Comparison of ENCODE assay signal across 14 cellular contexts in the genomic region with DNA sequence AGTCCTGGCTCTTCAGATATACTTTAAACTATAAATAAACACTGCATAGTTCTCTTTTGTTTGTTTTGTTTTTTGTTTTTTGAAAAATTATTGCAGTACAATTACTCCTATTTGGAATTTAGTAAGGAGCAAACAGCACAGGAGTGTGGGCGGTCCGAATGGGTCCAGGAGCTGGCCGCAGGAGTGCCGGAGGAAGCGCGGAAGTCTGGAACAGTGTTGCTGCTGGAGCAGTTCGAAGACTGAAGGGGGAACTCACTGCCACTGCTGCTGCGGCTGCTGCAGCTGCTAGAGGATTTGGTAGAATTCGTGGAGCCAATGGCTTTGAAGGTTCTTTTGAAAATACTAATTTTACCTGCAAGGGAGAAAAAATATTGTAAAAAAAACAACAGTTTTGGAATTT.
DNase-seq lines count a peak whose midpoint lies in the region; ATAC-seq and TF ChIP-seq lines count a peak whose summit lies in the region.
"Had no signal": no experiment of that assay in that cellular context is flagged by ENCODE, and none has a peak within 500 bp of the region (broad histone marks: within the 10 kb centered on the region; RNA-seq: fewer than 3 reads in every experiment).

No MANE protein-coding gene starts in this region.

- H2BK15ac ChIP-seq in H9 (ENCODE audit: low read depth, low read length) (no peak overlapping the region), mesendoderm (replicated peaks; ENCODE audit: low read depth) (no peak overlapping the region)

- H2BK20ac ChIP-seq in H9 (ENCODE audit: low read depth, low read length, poor library complexity, severe bottlenecking), result no peak overlapping the region

- no CpG with 5 or more reads among the region's 9 CpGs for WGBS in H9 (ENCODE audit: extremely low coverage, insufficient read length, low lambda C conversion rate)
- no CpG with 5 or more reads among the region's 9 CpGs for WGBS in mesendoderm (ENCODE audit: extremely low coverage, insufficient coverage, low lambda C conversion rate)

- H3K23ac ChIP-seq in H9 (ENCODE audit: insufficient read length, low read depth, low read length) (no peak overlapping the region), mesendoderm (ENCODE audit: low read length) (no peak overlapping the region)

- H3K9ac ChIP-seq in H9 (ENCODE audit: extremely low read depth, insufficient read length, low read length), result no peak overlapping the region
- H3K9ac ChIP-seq in mesendoderm (ENCODE audit: low read length), result no peak overlapping the region
- H3K9ac ChIP-seq: BLaER1 treated with 17β-estradiol and CSF1 and Interleukin-3, amounts not matched to agents 10 nM and 100 nM had no signal

- peak overlapping the region; percentile 47 to 75 (median 55); a peak in 2 of 7 replicates for H3K27ac Mint-ChIP-seq in H9
- peak overlapping the region; percentile 66; the same call in 1 of the 2 replicates for H3K27ac Mint-ChIP-seq in WTC11
- no peak overlapping the region for H3K27ac Mint-ChIP-seq in stimulated activated effector memory CD8-positive, alpha-beta T cell treated with anti-CD3 and anti-CD28 coated beads, Interleukin-12 subunit alpha, Interleukin-12 subunit beta, amount 100 ng/mL, for 72 hours
- H3K27ac Mint-ChIP-seq in CD4-positive, alpha-beta memory T cell, result no peak overlapping the region
- H3K27ac Mint-ChIP-seq: B cell; CD8-positive, alpha-beta memory T cell; IgD-negative memory B cell had no signal

- no peaks in the 10 kb centered on the region for H3K9me3 ChIP-seq in H9 (ENCODE audit: control insufficient read depth, low read depth, low read length)
- H3K9me3 ChIP-seq in CD4-positive, alpha-beta memory T cell (ENCODE audit: control insufficient read depth in 1 of 2, low read length in 2 of 2), result no peaks in the 10 kb centered on the region
- H3K9me3 ChIP-seq: BLaER1 treated with 17β-estradiol and CSF1 and Interleukin-3, amounts not matched to agents 10 nM and 100 nM; HAP-1 had no signal

- no peaks in the 10 kb centered on the region for H3K36me3 Mint-ChIP-seq in H9 (ENCODE audit: insufficient read depth in 1 of 3, low read depth in 3 of 3)
- H3K36me3 Mint-ChIP-seq in WTC11, result no peaks in the 10 kb centered on the region
- no peaks in the 10 kb centered on the region for H3K36me3 Mint-ChIP-seq in stimulated activated effector memory CD8-positive, alpha-beta T cell treated with anti-CD3 and anti-CD28 coated beads, Interleukin-12 subunit alpha, Interleukin-12 subunit beta, amount 100 ng/mL, for 72 hours
- H3K36me3 Mint-ChIP-seq in CD4-positive, alpha-beta memory T cell, result no peaks in the 10 kb centered on the region
- H3K36me3 Mint-ChIP-seq: CD8-positive, alpha-beta memory T cell; IgD-negative memory B cell had no signal

- POLR2A ChIA-PET in WTC11 (lab: Charles Lee), result no interaction called here
- POLR2A ChIA-PET in CD4-positive, alpha-beta memory T cell (lab: Charles Lee; ENCODE audit: partially characterized antibody), result no interaction called here

- DNase-seq in H9 (no peak), WTC11 (ENCODE audit: low spot score) (no peak), mesendoderm (no peak)
- no peak for DNase-seq in stimulated activated effector memory CD8-positive, alpha-beta T cell treated with anti-CD3 and anti-CD28 coated beads, Interleukin-12 subunit alpha, Interleukin-12 subunit beta, amount 100 ng/mL, for 72 hours (ENCODE audit: low spot score in 2 of 2)
- no peak for DNase-seq in CD4-positive, alpha-beta memory T cell
- DNase-seq: CD8-positive, alpha-beta memory T cell; COR-L47; GDM1 had no signal

- no peaks in the 10 kb centered on the region for H3K36me3 ChIP-seq in mesendoderm (ENCODE audit: control insufficient read depth, insufficient read depth, low read length)
- no peaks in the 10 kb centered on the region for H3K36me3 ChIP-seq in CD4-positive, alpha-beta memory T cell (ENCODE audit: insufficient read depth, low read length)
- H3K36me3 ChIP-seq: BLaER1 treated with 17β-estradiol and CSF1 and Interleukin-3, amounts not matched to agents 10 nM and 100 nM; HAP-1 had no signal

- TF ChIP-seq CTCF in H9 (conservative IDR thresholded peaks at IDR 0.05), result no peak
- TF ChIP-seq CTCF in WTC11 (IDR thresholded peaks at IDR 0.05), result no peak

- H4K20me1 ChIP-seq in H9 (ENCODE audit: control insufficient read depth, insufficient read depth, insufficient read length), result no peaks in the 10 kb centered on the region
- H4K20me1 ChIP-seq: BLaER1 treated with 17β-estradiol and CSF1 and Interleukin-3, amounts not matched to agents 10 nM and 100 nM had no signal

- H3K4me1 ChIP-seq in H9 (ENCODE audit: insufficient read depth, low read length) (no peaks in the 10 kb centered on the region; the same call in 1 of the 2 replicates), mesendoderm (ENCODE audit: control insufficient read depth, low read depth, low read length) (no peaks in the 10 kb centered on the region)
- H3K4me1 ChIP-seq in CD4-positive, alpha-beta memory T cell (ENCODE audit: insufficient read depth, low read length), result no peaks in the 10 kb centered on the region
- H3K4me1 ChIP-seq: BLaER1 treated with 17β-estradiol and CSF1 and Interleukin-3, amounts not matched to agents 10 nM and 100 nM; HAP-1 had no signal

- H3K27me3 Mint-ChIP-seq in H9 (ENCODE audit: low read depth), result no peaks in the 10 kb centered on the region
- H3K27me3 Mint-ChIP-seq in WTC11 (ENCODE audit: low read depth), result no peaks in the 10 kb centered on the region
- H3K27me3 Mint-ChIP-seq in CD4-positive, alpha-beta memory T cell, result no peaks in the 10 kb centered on the region
- H3K27me3 Mint-ChIP-seq: B cell; CD8-positive, alpha-beta memory T cell; IgD-negative memory B cell had no signal

- H2AFZ ChIP-seq in H9 (ENCODE audit: low read length), result no peak overlapping the region

- H3K9me3 Mint-ChIP-seq in H9 (no peaks in the 10 kb centered on the region), WTC11 (no peaks in the 10 kb centered on the region)
- peaks cover 14% of the 10 kb centered on the region for H3K9me3 Mint-ChIP-seq in stimulated activated effector memory CD8-positive, alpha-beta T cell treated with anti-CD3 and anti-CD28 coated beads, Interleukin-12 subunit alpha, Interleukin-12 subunit beta, amount 100 ng/mL, for 72 hours
- peaks cover 0 to 9% (median 3%) of the 10 kb centered on the region in 8 donors for H3K9me3 Mint-ChIP-seq in CD4-positive, alpha-beta memory T cell

- H3K14ac ChIP-seq in H9 (ENCODE audit: insufficient read depth, low read length), result no peak overlapping the region

- H2BK120ac ChIP-seq in H9 (ENCODE audit: low read depth, low read length, poor library complexity, severe bottlenecking) (no peak overlapping the region), mesendoderm (ENCODE audit: low read depth, low read length) (no peak overlapping the region)

- H3K4ac ChIP-seq in H9 (ENCODE audit: low read depth, low read length), result no peak overlapping the region
- H3K4ac ChIP-seq in mesendoderm (ENCODE audit: low read depth, low read length), result peak overlapping the region; percentile 68

- H3K4me1 Mint-ChIP-seq in H9 (peaks cover 10% of the 10 kb centered on the region in 2 experiments), WTC11 (peaks cover 17% of the 10 kb centered on the region)
- H3K4me1 Mint-ChIP-seq in stimulated activated effector memory CD8-positive, alpha-beta T cell treated with anti-CD3 and anti-CD28 coated beads, Interleukin-12 subunit alpha, Interleukin-12 subunit beta, amount 100 ng/mL, for 72 hours, result no peaks in the 10 kb centered on the region
- no peaks in the 10 kb centered on the region for H3K4me1 Mint-ChIP-seq in CD4-positive, alpha-beta memory T cell
- H3K4me1 Mint-ChIP-seq: B cell; CD8-positive, alpha-beta memory T cell; IgD-negative memory B cell had no signal

- H3K23me2 ChIP-seq in H9 (ENCODE audit: insufficient read length, low read depth, low read length, poor library complexity, severe bottlenecking), result no peaks in the 10 kb centered on the region

- no peak overlapping the region for H4K91ac ChIP-seq in H9 (ENCODE audit: insufficient read length, low read depth, low read length)

- H2BK5ac ChIP-seq in H9 (ENCODE audit: insufficient read length, low read length), result no peak overlapping the region
- no peak overlapping the region for H2BK5ac ChIP-seq in mesendoderm (ENCODE audit: low read length)

- no peak overlapping the region for H3T11ph ChIP-seq in H9 (ENCODE audit: low read length)

- no peak overlapping the region for H2AK5ac ChIP-seq in H9 (ENCODE audit: insufficient read length, low read length)
- H2AK5ac ChIP-seq in mesendoderm (ENCODE audit: low read length), result no peak overlapping the region

- H3K79me2 ChIP-seq in H9 (ENCODE audit: insufficient read depth, low read length) (no peaks in the 10 kb centered on the region), mesendoderm (ENCODE audit: control insufficient read depth, insufficient read depth, low read length) (no peaks in the 10 kb centered on the region)

- no peaks in the 10 kb centered on the region for H3K79me1 ChIP-seq in H9 (ENCODE audit: insufficient read depth, low read depth, low read length, poor library complexity, severe bottlenecking)
- H3K79me1 ChIP-seq in mesendoderm (ENCODE audit: low read length), result no peaks in the 10 kb centered on the region

- CTCF ChIA-PET in WTC11 (lab: Charles Lee), result no interaction called here
- CTCF ChIA-PET in CD4-positive, alpha-beta memory T cell (lab: Charles Lee; ENCODE audit: partially characterized antibody), result no interaction called here

- intact Hi-C loops in CD4-positive, alpha-beta memory T cell (cut with micrococcal nuclease), result no loop called here

- H3K56ac ChIP-seq in H9 (ENCODE audit: insufficient read length, low read depth, low read length) (no peak overlapping the region), mesendoderm (ENCODE audit: low read length) (no peak overlapping the region)

- H3K18ac ChIP-seq in H9 (ENCODE audit: insufficient read length, low read depth, low read length) (no peak overlapping the region), mesendoderm (ENCODE audit: low read length) (no peak overlapping the region)

- ATAC-seq in WTC11, result peak; percentile 71
- ATAC-seq in GM18861 (IDR thresholded peaks at IDR 0.05; ENCODE audit: unreplicated experiment), result no peak
- no peak for ATAC-seq in stimulated activated effector memory CD8-positive, alpha-beta T cell treated with anti-CD3 and anti-CD28 coated beads, Interleukin-12 subunit alpha, Interleukin-12 subunit beta, amount 100 ng/mL, for 72 hours
- ATAC-seq: HepG2 had no signal

- H4K8ac ChIP-seq in H9 (replicated peaks; ENCODE audit: insufficient read length, low read depth, low read length), result no peak overlapping the region
- H4K8ac ChIP-seq in mesendoderm (ENCODE audit: low read depth, low read length), result no peak overlapping the region

- H3K4me2 ChIP-seq in H9 (ENCODE audit: insufficient read depth, insufficient read length, low read length), result no peak overlapping the region
- no peak overlapping the region for H3K4me2 ChIP-seq in mesendoderm (ENCODE audit: low read length)
- H3K4me2 ChIP-seq: BLaER1 treated with 17β-estradiol and CSF1 and Interleukin-3, amounts not matched to agents 10 nM and 100 nM had no signal

- H2BK12ac ChIP-seq in H9 (ENCODE audit: insufficient read length, low read depth, low read length), result no peak overlapping the region

- H3K27ac ChIP-seq in H9 (ENCODE audit: insufficient read length, low read depth, low read length) (no peak overlapping the region), mesendoderm (ENCODE audit: low read depth, low read length) (no peak overlapping the region)
- H3K27ac ChIP-seq in CD4-positive, alpha-beta memory T cell (ENCODE audit: low read depth, low read length), result no peak overlapping the region
- H3K27ac ChIP-seq: BLaER1 treated with 17β-estradiol and CSF1 and Interleukin-3, amounts not matched to agents 10 nM and 100 nM had no signal

- H3K4me3 ChIP-seq in mesendoderm (ENCODE audit: low read length), result no peak overlapping the region
- H3K4me3 ChIP-seq in CD4-positive, alpha-beta memory T cell (ENCODE audit: low read length in 2 of 2), result no peak overlapping the region
- H3K4me3 ChIP-seq: BLaER1 treated with 17β-estradiol and CSF1 and Interleukin-3, amounts not matched to agents 10 nM and 100 nM; HAP-1 had no signal

- H3K27me3 ChIP-seq in H9 (ENCODE audit: insufficient read depth, low read length), result no peaks in the 10 kb centered on the region
- no peaks in the 10 kb centered on the region for H3K27me3 ChIP-seq in mesendoderm (ENCODE audit: insufficient read depth, low read length, poor library complexity)
- no peaks in the 10 kb centered on the region for H3K27me3 ChIP-seq in CD4-positive, alpha-beta memory T cell (ENCODE audit: insufficient read depth, low read length)
- H3K27me3 ChIP-seq: BLaER1 treated with 17β-estradiol and CSF1 and Interleukin-3, amounts not matched to agents 10 nM and 100 nM had no signal

- H3K4me3 Mint-ChIP-seq in H9 (no peak overlapping the region), WTC11 (no peak overlapping the region)
- H3K4me3 Mint-ChIP-seq in stimulated activated effector memory CD8-positive, alpha-beta T cell treated with anti-CD3 and anti-CD28 coated beads, Interleukin-12 subunit alpha, Interleukin-12 subunit beta, amount 100 ng/mL, for 72 hours, result no peak overlapping the region
- no peak overlapping the region for H3K4me3 Mint-ChIP-seq in CD4-positive, alpha-beta memory T cell
- H3K4me3 Mint-ChIP-seq: B cell; CD8-positive, alpha-beta memory T cell; IgD-negative memory B cell had no signal

- no peak overlapping the region for H4K5ac ChIP-seq in H9 (ENCODE audit: insufficient read length, low read depth, low read length)
- no peak overlapping the region for H4K5ac ChIP-seq in mesendoderm (ENCODE audit: low read length)

Comparison
In these comparisons a context has a peak if more than half of its experiments do, and no peak if none do; other contexts are left out.
1. H3K27ac Mint-ChIP-seq: peak in H9 (3 of 3) and WTC11 (single experiment); none in stimulated activated effector memory CD8-positive, alpha-beta T cell treated with anti-CD3 and anti-CD28 coated beads, Interleukin-12 subunit alpha, Interleukin-12 subunit beta, amount 100 ng/mL, for 72 hours (single experiment) and CD4-positive, alpha-beta memory T cell (0 of 7).